Comparison of ENCODE assay signal across 16 cellular contexts in genomic region chr3:156176048-156176447, GRCh38. TPM values are rescaled to one million over a fixed set of nuclear protein-coding genes. Genes with fewer than 3 reads are reported as not detected.
"Had no signal": no experiment of that assay in that cellular context is flagged by ENCODE, and none has a peak within 500 bp of the region (broad histone marks: within the 10 kb centered on the region; RNA-seq: fewer than 3 reads in every experiment).

No MANE protein-coding gene starts in this region.

- H3K27ac ChIP-seq: parathyroid adenoma, thoracic aorta, upper lobe of right lung had no signal

- H3K36me3 ChIP-seq: thoracic aorta, upper lobe of right lung had no signal

- H3K4me3 ChIP-seq: mucosa of descending colon, thoracic aorta, upper lobe of right lung had no signal

- ATAC-seq: activated CD8-positive, alpha-beta T cell treated with anti-CD3 and anti-CD28 coated beads, Interleukin-2, amount 10 ng/mL, durations not matched to agents 7 days and 5 days; activated naive CD4-positive, alpha-beta T cell treated with anti-CD3 and anti-CD28 coated beads, Interleukin-2, amount 50 U/mL, for 72 hours; mucosa of descending colon; naive thymus-derived CD8-positive, alpha-beta T cell; upper lobe of right lung had no signal

- H3K4me1 ChIP-seq: parathyroid adenoma, upper lobe of right lung had no signal

- H3K9me3 ChIP-seq: mucosa of descending colon, thoracic aorta, upper lobe of right lung had no signal

- DNase-seq: activated CD4-positive, alpha-beta T cell treated with anti-CD3 and anti-CD28 coated beads, Interleukin-2, amount 10 ng/mL, durations not matched to agents 24 days and 14 days; activated CD4-positive, CD25-positive, alpha-beta regulatory T cell; activated CD8-positive, alpha-beta memory T cell treated with anti-CD3 and anti-CD28 coated beads, Interleukin-2, amount 50 U/mL, for 4 hours; activated CD8-positive, alpha-beta T cell treated with anti-CD3 and anti-CD28 coated beads, Interleukin-2, amount 10 ng/mL, durations not matched to agents 7 days and 5 days; activated gamma-delta T cell; activated T-cell treated with anti-CD3 and anti-CD28 coated beads, Interleukin-2, amount 50 U/mL, for 48 hours; amniotic stem cell; caudate nucleus; mammary epithelial cell; naive thymus-derived CD8-positive, alpha-beta T cell; stimulated activated CD4-positive, alpha-beta T cell treated with anti-CD3 and anti-CD28 coated beads, Interleukin-2, amount 100 ng/mL, for 24 hours; upper lobe of right lung had no signal

- H3K27me3 ChIP-seq: upper lobe of right lung had no signal

RNA-seq across cellular contexts. Expression of gene KCNAB1, which starts 55.7 kb away (rescaled TPM):
- polyA plus RNA-seq: mammary epithelial cell had no signal
